30 cellular contexts compared by ENCODE assay signal in the genomic region with DNA sequence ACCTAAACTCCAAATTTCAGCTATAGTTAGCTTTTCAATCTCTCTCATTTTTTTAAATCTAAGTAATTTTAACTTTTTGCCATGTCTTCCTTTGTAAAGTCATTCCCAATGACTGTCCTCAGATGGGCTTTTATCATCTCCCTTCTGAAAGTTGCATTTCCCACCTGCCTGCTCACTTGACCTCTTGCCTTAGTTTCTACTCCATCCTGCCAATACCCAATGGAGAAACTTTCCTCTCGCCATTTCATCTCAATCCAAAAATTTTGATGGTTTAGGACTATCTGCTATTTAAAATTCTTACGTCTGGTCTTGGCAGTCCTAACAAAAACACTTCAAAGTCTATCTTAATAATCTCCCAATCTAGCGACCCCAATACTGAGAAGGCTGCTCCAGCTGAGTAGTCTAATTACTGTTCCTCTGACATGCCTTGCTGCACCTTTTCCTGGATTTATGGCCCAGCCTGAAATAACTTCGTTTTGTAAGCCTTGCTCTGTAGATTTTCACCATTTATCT.
"Had no signal": no experiment of that assay in that cellular context is flagged by ENCODE, and none has a peak within 500 bp of the region (broad histone marks: within the 10 kb centered on the region; RNA-seq: fewer than 3 reads in every experiment).

No MANE protein-coding gene starts in this region.

- H3K27ac ChIP-seq: neutrophil, ovary, parathyroid adenoma, psoas muscle, right lobe of liver, sigmoid colon, suprapubic skin, testis, tibial artery, transverse colon, upper lobe of right lung, uterus had no signal

- H3K4me3 ChIP-seq: ovary, psoas muscle, right lobe of liver, sigmoid colon, suprapubic skin, testis, tibial artery, transverse colon, upper lobe of right lung, uterus had no signal

- H3K4me1 Mint-ChIP-seq: naive thymus-derived CD8-positive, alpha-beta T cell; neural crest cell; stimulated activated memory B cell treated with anti-CD40 and anti-IgM and Interleukin-4, amounts not matched to agents 10 μg/mL and 1 μg/mL and 100 μg/mL, for 72 hours; stimulated activated naive CD8-positive, alpha-beta T cell treated with anti-CD3 and anti-CD28 coated beads, Interleukin-15, amount 100 ng/mL, for 72 hours had no signal

- H3K9ac ChIP-seq: parathyroid adenoma had no signal

- H3K9me3 ChIP-seq: neutrophil, ovary, psoas muscle, right lobe of liver, sigmoid colon, suprapubic skin, testis, tibial artery, transverse colon, upper lobe of right lung, uterus had no signal

- H3K79me2 ChIP-seq: parathyroid adenoma had no signal

- H3K4me3 Mint-ChIP-seq: naive thymus-derived CD8-positive, alpha-beta T cell; natural killer cell treated with Interleukin-12 subunit alpha and Interleukin-12 subunit beta and Interleukin-15 and Interleukin-18, amount 100 ng/mL, for 72 hours; nephron progenitor cell; neural crest cell; stimulated activated memory B cell treated with anti-CD40 and anti-IgM and Interleukin-4, amounts not matched to agents 10 μg/mL and 1 μg/mL and 100 μg/mL, for 72 hours; stimulated activated naive CD8-positive, alpha-beta T cell treated with anti-CD3 and anti-CD28 coated beads, Interleukin-15, amount 100 ng/mL, for 72 hours; type B pancreatic cell had no signal

- FAIRE-seq: small intestine had no signal

- H2AFZ ChIP-seq: parathyroid adenoma had no signal

- DNase-seq: naive thymus-derived CD8-positive, alpha-beta T cell; nephron progenitor cell; nucleus accumbens; ovary; psoas muscle; right cardiac atrium; right lobe of liver; sigmoid colon; small intestine; stimulated activated CD4-positive, alpha-beta T cell treated with anti-CD3 and anti-CD28 coated beads, Interleukin-15, amount 100 ng/mL, for 24 hours; stimulated activated CD4-positive, alpha-beta T cell treated with anti-CD3 and anti-CD28 coated beads, Interleukin-2, amount 100 ng/mL, for 24 hours; stimulated activated CD4-positive, alpha-beta T cell treated with anti-CD3 and anti-CD28 coated beads, Interleukin-2, amount 100 ng/mL, for 48 hours; stimulated activated CD4-positive, alpha-beta T cell treated with anti-CD3 and anti-CD28 coated beads, Interleukin-4, amount 100 ng/mL, for 24 hours; stimulated activated naive CD4-positive, alpha-beta T cell; stimulated activated naive CD8-positive, alpha-beta T cell treated with anti-CD3 and anti-CD28 coated beads, Interleukin-15, amount 100 ng/mL, for 72 hours; stimulated activated naive CD8-positive, alpha-beta T cell treated with anti-CD3 and anti-CD28 coated beads, Interleukin-15, Interleukin-2, amounts not matched to agents 100 U/mL and 50 U/mL, for 24 hours; substantia nigra; testis; tibial artery; transverse colon; upper lobe of right lung; uterus had no signal

- ATAC-seq: naive thymus-derived CD8-positive, alpha-beta T cell; natural killer cell treated with Interleukin-12 subunit alpha and Interleukin-12 subunit beta and Interleukin-15 and Interleukin-18, amount 100 ng/mL, for 72 hours; psoas muscle; right cardiac atrium; right lobe of liver; stimulated activated memory B cell treated with anti-CD40 and anti-IgM and Interleukin-4, amounts not matched to agents 10 μg/mL and 1 μg/mL and 100 μg/mL, for 72 hours; stimulated activated naive CD8-positive, alpha-beta T cell treated with anti-CD3 and anti-CD28 coated beads, Interleukin-15, amount 100 ng/mL, for 72 hours; stimulated activated naive CD8-positive, alpha-beta T cell treated with anti-CD3 and anti-CD28 coated beads, Interleukin-15, Interleukin-2, amounts not matched to agents 100 U/mL and 50 U/mL, for 24 hours; upper lobe of right lung had no signal

- H3K9me3 Mint-ChIP-seq: nephron progenitor cell, neural crest cell, type B pancreatic cell had no signal

- H3K4me1 ChIP-seq: parathyroid adenoma, psoas muscle, right lobe of liver, sigmoid colon, suprapubic skin, testis, tibial artery, transverse colon, upper lobe of right lung, uterus had no signal

- H3K27me3 ChIP-seq: neutrophil, ovary, right lobe of liver, sigmoid colon, suprapubic skin, testis, tibial artery, transverse colon, upper lobe of right lung, uterus had no signal

- H3K36me3 ChIP-seq: neutrophil, ovary, right lobe of liver, sigmoid colon, suprapubic skin, tibial artery, transverse colon, upper lobe of right lung, uterus had no signal

- H3K27me3 Mint-ChIP-seq: natural killer cell treated with Interleukin-12 subunit alpha and Interleukin-12 subunit beta and Interleukin-15 and Interleukin-18, amount 100 ng/mL, for 72 hours; stimulated activated naive CD8-positive, alpha-beta T cell treated with anti-CD3 and anti-CD28 coated beads, Interleukin-15, amount 100 ng/mL, for 72 hours had no signal

- H3K36me3 Mint-ChIP-seq: naive thymus-derived CD8-positive, alpha-beta T cell; stimulated activated memory B cell treated with anti-CD40 and anti-IgM and Interleukin-4, amounts not matched to agents 10 μg/mL and 1 μg/mL and 100 μg/mL, for 72 hours had no signal

- H3K27ac Mint-ChIP-seq: naive thymus-derived CD8-positive, alpha-beta T cell; natural killer cell treated with Interleukin-12 subunit alpha and Interleukin-12 subunit beta and Interleukin-15 and Interleukin-18, amount 100 ng/mL, for 72 hours; nephron progenitor cell; progenitor cell of endocrine pancreas; stimulated activated memory B cell treated with anti-CD40 and anti-IgM and Interleukin-4, amounts not matched to agents 10 μg/mL and 1 μg/mL and 100 μg/mL, for 72 hours; stimulated activated naive CD8-positive, alpha-beta T cell treated with anti-CD3 and anti-CD28 coated beads, Interleukin-15, amount 100 ng/mL, for 72 hours; type B pancreatic cell had no signal
